ENCODE assay signal across 9 cellular contexts in the genomic region with DNA sequence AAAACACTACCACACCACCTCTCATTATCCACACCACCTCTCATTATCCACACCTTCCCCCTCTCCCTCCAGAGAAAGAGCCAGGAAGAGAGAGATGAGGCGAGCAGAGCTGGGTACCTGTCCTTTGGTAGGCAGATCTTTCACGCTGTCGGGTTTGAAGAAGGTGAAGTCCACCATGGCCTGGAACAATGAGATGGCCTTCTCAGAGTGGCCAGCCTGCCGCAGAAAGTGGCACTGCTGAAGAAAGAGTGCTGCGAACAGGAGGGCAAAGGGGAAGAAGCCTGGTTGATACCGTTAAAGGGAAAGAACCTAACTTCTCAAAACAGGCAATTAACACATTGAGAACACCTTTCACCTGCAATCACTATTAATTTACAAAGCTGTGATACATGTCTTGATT. TPM values are rescaled to one million over a fixed set of nuclear protein-coding genes. Genes with fewer than 3 reads are reported as not detected.
DNase-seq lines count a peak whose midpoint lies in the region; ATAC-seq and TF ChIP-seq lines count a peak whose summit lies in the region.
"Had no signal": no experiment of that assay in that cellular context is flagged by ENCODE, and none has a peak within 500 bp of the region (broad histone marks: within the 10 kb centered on the region; RNA-seq: fewer than 3 reads in every experiment).

No MANE protein-coding gene starts in this region.

- CTCF ChIA-PET in T-cell (lab: Charles Lee), result interaction anchor here in 1 of 2 donors (1.1 to 2.5 kb wide), 4 partner anchors 81 to 458 kb away, joined by 3 to 22 read pairs (median 4); no protein-coding TSS in a partner anchor

- peaks cover 9% of the 10 kb centered on the region for H3K4me1 Mint-ChIP-seq in T-helper 2 cell treated with Interferon-gamma antibody and Interleukin-4, amounts not matched to agents 5 μg/mL and 100 μg/mL, for 36 hours (ENCODE audit: low read depth)
- H3K4me1 Mint-ChIP-seq in T-cell (peaks cover 11 to 15% (median 15%) of the 10 kb centered on the region in 3 donors), endothelial cell (ENCODE audit: unreplicated experiment) (peaks cover 7% of the 10 kb centered on the region)

- H3K27me3 Mint-ChIP-seq in T-helper 2 cell treated with Interferon-gamma antibody and Interleukin-4, amounts not matched to agents 5 μg/mL and 100 μg/mL, for 36 hours (ENCODE audit: low read depth), result no peaks in the 10 kb centered on the region
- H3K27me3 Mint-ChIP-seq in T-cell (no peaks in the 10 kb centered on the region), endothelial cell (ENCODE audit: unreplicated experiment) (peaks cover 7% of the 10 kb centered on the region)

- no peak for ATAC-seq in T-cell (replicated peaks in 1 of 4)
- peak; percentile 21 for ATAC-seq in sciatic nerve
- no peak for ATAC-seq in GM18868 (IDR thresholded peaks at IDR 0.05; ENCODE audit: unreplicated experiment)

- TF ChIP-seq CTCF in endothelial cell (IDR thresholded peaks at IDR 0.05; ENCODE audit: unreplicated experiment), result no peak

- no peak for DNase-seq in T-helper 2 cell treated with Interferon-gamma antibody and Interleukin-4, amounts not matched to agents 5 μg/mL and 100 μg/mL, for 36 hours (ENCODE audit: low spot score)
- DNase-seq in T-helper 2 cell (no peak), T-cell (no peak), endothelial cell (ENCODE audit: low spot score) (no peak), sciatic nerve (ENCODE audit: low spot score) (no peak), posterior vena cava (ENCODE audit: low spot score) (no peak), islet precursor cell (no peak)
- DNase-seq: mucosa of descending colon had no signal

- intact Hi-C loops in sciatic nerve (cut with DNase I), result no loop called here
- intact Hi-C loops in posterior vena cava (cut with DNase I), result loop anchor here in 1 of 2 donors (10.0 kb wide), 2 partner anchors 94 to 394 kb away; partner anchors contain the start of gene CALM1

- H3K9me3 Mint-ChIP-seq in T-helper 2 cell treated with Interferon-gamma antibody and Interleukin-4, amounts not matched to agents 5 μg/mL and 100 μg/mL, for 36 hours, result no peaks in the 10 kb centered on the region
- H3K9me3 Mint-ChIP-seq in T-cell (no peaks in the 10 kb centered on the region), endothelial cell (ENCODE audit: unreplicated experiment) (no peaks in the 10 kb centered on the region)

- H3K4me3 Mint-ChIP-seq in T-helper 2 cell treated with Interferon-gamma antibody and Interleukin-4, amounts not matched to agents 5 μg/mL and 100 μg/mL, for 36 hours, result no peak overlapping the region
- H3K4me3 Mint-ChIP-seq in T-cell, result no peak overlapping the region
- no peak overlapping the region for H3K4me3 Mint-ChIP-seq in endothelial cell (ENCODE audit: unreplicated experiment)

- peak overlapping the region; percentile 45 for H3K27ac Mint-ChIP-seq in T-helper 2 cell treated with Interferon-gamma antibody and Interleukin-4, amounts not matched to agents 5 μg/mL and 100 μg/mL, for 36 hours
- H3K27ac Mint-ChIP-seq in T-cell (peak overlapping the region; percentile 53 to 77), endothelial cell (ENCODE audit: unreplicated experiment) (peak overlapping the region; percentile 80)

- H3K36me3 Mint-ChIP-seq in T-helper 2 cell treated with Interferon-gamma antibody and Interleukin-4, amounts not matched to agents 5 μg/mL and 100 μg/mL, for 36 hours (ENCODE audit: low read depth), result peaks cover 32% of the 10 kb centered on the region
- H3K36me3 Mint-ChIP-seq in T-cell, result peaks cover 55% of the 10 kb centered on the region
- peaks cover 26% of the 10 kb centered on the region for H3K36me3 Mint-ChIP-seq in endothelial cell (ENCODE audit: low read depth, unreplicated experiment)

- POLR2A ChIA-PET in T-cell (lab: Charles Lee), result interaction anchor here in 1 of 2 donors (0.6 kb wide), 1 partner anchor 80 kb away, joined by 3 read pairs; no protein-coding TSS in a partner anchor

RNA-seq across cellular contexts. Expression of gene NRDE2, which starts 30.6 kb away (rescaled TPM):
- total RNA-seq in T-cell (10 to 100 TPM; 20.5 to 26.7 (median 23.1) TPM), endothelial cell (ENCODE audit: unreplicated experiment) (20.8 TPM), sciatic nerve (32.1 TPM), posterior vena cava (10 to 100 TPM; 13.5 to 16.8 TPM)

RNA-seq across cellular contexts. Expression of gene PSMC1, which starts 44.8 kb away (rescaled TPM):
- total RNA-seq in T-cell (10 to 100 TPM; 50.7 to 67.9 (median 53.3) TPM), endothelial cell (ENCODE audit: unreplicated experiment) (105 TPM), sciatic nerve (82.9 TPM), posterior vena cava (10 to 100 TPM; 87.2 to 90.8 TPM)
